In genomic region chr15:92681141-92681622, GRCh38 we compare ENCODE assay signal across 11 cellular contexts. TPM values are rescaled to one million over a fixed set of nuclear protein-coding genes. Genes with fewer than 3 reads are reported as not detected.
DNase-seq lines count a peak whose midpoint lies in the region; ATAC-seq and TF ChIP-seq lines count a peak whose summit lies in the region.
"Had no signal": no experiment of that assay in that cellular context is flagged by ENCODE, and none has a peak within 500 bp of the region (broad histone marks: within the 10 kb centered on the region; RNA-seq: fewer than 3 reads in every experiment).

No MANE protein-coding gene starts in this region.

- no peaks in the 10 kb centered on the region for H3K27me3 Mint-ChIP-seq in brain

- H3K4me3 Mint-ChIP-seq in brain = no peak overlapping the region

- ATAC-seq in right cardiac atrium = peak; percentile 91 to 92
- ATAC-seq in HG03097 (IDR thresholded peaks at IDR 0.05; ENCODE audit: low FRiP score, unreplicated experiment) = no peak

- no peak for TF ChIP-seq POLR2A in stomach (IDR thresholded peaks at IDR 0.05)

- no peaks in the 10 kb centered on the region for H3K36me3 Mint-ChIP-seq in brain

- H3K27ac Mint-ChIP-seq in brain = peak overlapping the region in 3 of 5 experiments; percentile 12 to 80 (median 79)

- peaks cover 0 to 3% (median 0%) of the 10 kb centered on the region in 5 experiments for H3K9me3 Mint-ChIP-seq in brain

- no peaks in the 10 kb centered on the region for H3K36me3 ChIP-seq in stomach

- TF ChIP-seq EP300 in Ishikawa (IDR thresholded peaks at IDR 0.05; ENCODE audit: borderline replicate concordance) (no peak), stomach (IDR thresholded peaks at IDR 0.05) (no peak)

- H3K9me3 ChIP-seq in right cardiac atrium (ENCODE audit: control insufficient read depth, low read length) = no peaks in the 10 kb centered on the region
- H3K9me3 ChIP-seq in stomach = no peaks in the 10 kb centered on the region

- no peak for DNase-seq in right cardiac atrium
- DNase-seq in stomach = no peak
- DNase-seq in stimulated activated CD4-positive, alpha-beta T cell treated with anti-CD3 and anti-CD28 coated beads, Interleukin-2, amount 100 ng/mL, for 24 hours = no peak
- no peak for DNase-seq in stimulated activated CD4-positive, alpha-beta T cell treated with anti-CD3 and anti-CD28 coated beads, Interleukin-1b, Interleukin-23, amount 100 ng/mL, for 48 hours
- no peak for DNase-seq in stimulated activated CD4-positive, alpha-beta T cell treated with anti-CD3 and anti-CD28 coated beads, Interleukin-4, amount 100 ng/mL, for 1 hour
- DNase-seq: NCI-H774, T1000 had no signal

- peaks cover 36% of the 10 kb centered on the region for H3K4me1 Mint-ChIP-seq in brain

- intact Hi-C loops in right cardiac atrium (cut with DNase I) (loop anchor here in 2 of 4 donors (5.0 kb wide), 2 partner anchors 154 to 159 kb away; no protein-coding TSS in a partner anchor), stomach (cut with DNase I; ENCODE audit: low total_unique reads) (loop anchor here (10.0 kb wide), 1 partner anchor 156 kb away; no protein-coding TSS in a partner anchor)

- TF ChIP-seq CTCF in brain (conservative IDR thresholded peaks at IDR 0.05) = no peak
- no peak for TF ChIP-seq CTCF in stomach (IDR thresholded peaks at IDR 0.05)

- H3K27ac ChIP-seq in right cardiac atrium (ENCODE audit: low read length) (no peak overlapping the region), stomach (peak overlapping the region in 3 of 5 donors; percentile 52 to 71 (median 64))
- H3K27ac ChIP-seq: epithelial cell of prostate had no signal

- H3K4me1 ChIP-seq in right cardiac atrium (ENCODE audit: control insufficient read depth, insufficient read depth, low read length) (no peaks in the 10 kb centered on the region), stomach (peaks cover 0 to 19% (median 11%) of the 10 kb centered on the region in 4 donors)

- no peak overlapping the region for H3K4me3 ChIP-seq in right cardiac atrium (ENCODE audit: low read length)
- no peak overlapping the region for H3K4me3 ChIP-seq in stomach

- TF ChIP-seq RAD21 in Ishikawa (IDR thresholded peaks at IDR 0.05; ENCODE audit: low read depth) = no peak

- H3K27me3 ChIP-seq in right cardiac atrium (ENCODE audit: control insufficient read depth, insufficient read depth) (no peaks in the 10 kb centered on the region), stomach (no peaks in the 10 kb centered on the region)

- 43% methylated on average over 3 of the region's 3 CpGs for WGBS in right cardiac atrium
- WGBS in stomach, 5 donors = 39 to 53% (median 49%) methylated on average over 3 of the region's 3 CpGs

TF ChIP-seq in Ishikawa, 13 proteins besides CTCF, POLR2A, EP300 and RAD21:
- TF ChIP-seq CEBPB (IDR thresholded peaks at IDR 0.05) = peak; percentile 70
- no peak for TF ChIP-seq YY1 (IDR thresholded peaks at IDR 0.05; ENCODE audit: low read depth)

RNA-seq across cellular contexts. Expression of gene FAM174B, which starts 25.6 kb away (rescaled TPM):
- 17.9 TPM for polyA plus RNA-seq in brain (ENCODE audit: insufficient read depth, low read depth, low replicate concordance)
- total RNA-seq in right cardiac atrium = 10 to 100 TPM in 2 of 4 donors, 1 to 10 TPM in 2; 6.7 to 13.2 (median 10.3) TPM
- polyA plus RNA-seq in right cardiac atrium = 7.3 TPM
- total RNA-seq in stomach = 10 to 100 TPM; 14.6 to 54.0 (median 36.2) TPM
- polyA plus RNA-seq in stomach = 10 to 100 TPM; 21.7 to 30.3 (median 22.7) TPM
